Comparison of ENCODE assay signal across 16 cellular contexts in genomic region chr6:14804001-14804401, GRCh38.
DNase-seq lines count a peak whose midpoint lies in the region; ATAC-seq and TF ChIP-seq lines count a peak whose summit lies in the region.
"Had no signal": no experiment of that assay in that cellular context is flagged by ENCODE, and none has a peak within 500 bp of the region (broad histone marks: within the 10 kb centered on the region; RNA-seq: fewer than 3 reads in every experiment).

No MANE protein-coding gene starts in this region.

- H3K36me3 Mint-ChIP-seq in WTC11, result peaks cover 37% of the 10 kb centered on the region

- peaks cover 31% of the 10 kb centered on the region for H3K9me3 Mint-ChIP-seq in WTC11

- no peaks in the 10 kb centered on the region for H3K36me3 ChIP-seq in BE2C
- H3K36me3 ChIP-seq: pancreas, transverse colon had no signal

- H3K4me1 Mint-ChIP-seq in WTC11, result peaks cover 29% of the 10 kb centered on the region
- H3K4me1 Mint-ChIP-seq: activated CD4-positive, alpha-beta memory T cell treated with anti-CD3 and anti-CD28 coated beads, Interleukin-2, amount 10 ng/mL, durations not matched to agents 7 days and 5 days had no signal

- no peaks in the 10 kb centered on the region; the same call in 1 of the 2 replicates for H3K9me3 ChIP-seq in BE2C
- H3K9me3 ChIP-seq: pancreas, transverse colon had no signal

- CTCF ChIA-PET in WTC11 (lab: Charles Lee), result no interaction called here

- POLR2A ChIA-PET in WTC11 (lab: Charles Lee), result no interaction called here

- no peaks in the 10 kb centered on the region for H3K27me3 ChIP-seq in BE2C
- H3K27me3 ChIP-seq: pancreas, transverse colon had no signal

- ATAC-seq in WTC11 (no peak), GM21390 (IDR thresholded peaks at IDR 0.05; ENCODE audit: unreplicated experiment) (no peak)
- no peak for ATAC-seq in stimulated activated naive CD8-positive, alpha-beta T cell treated with anti-CD3 and anti-CD28 coated beads, Interleukin-15, Interleukin-2, amounts not matched to agents 100 U/mL and 50 U/mL, for 24 hours
- ATAC-seq: A549, Panc1 had no signal

- TF ChIP-seq CTCF in WTC11 (IDR thresholded peaks at IDR 0.05), result no peak
- TF ChIP-seq CTCF in foreskin fibroblast (IDR thresholded peaks at IDR 0.05; ENCODE audit: low read depth, low read length), result no peak
- no peak for TF ChIP-seq CTCF in BE2C (IDR thresholded peaks at IDR 0.05; ENCODE audit: low read depth, low read length)

- H3K27me3 Mint-ChIP-seq in WTC11 (ENCODE audit: low read depth), result peaks cover 19% of the 10 kb centered on the region
- H3K27me3 Mint-ChIP-seq: activated CD4-positive, alpha-beta memory T cell treated with anti-CD3 and anti-CD28 coated beads, Interleukin-2, amount 10 ng/mL, durations not matched to agents 7 days and 5 days had no signal

- peaks cover 14% of the 10 kb centered on the region for H3K4me1 ChIP-seq in BE2C
- H3K4me1 ChIP-seq: A549 had no signal

- DNase-seq in NCI-H524 (lab: John Stamatoyannopoulos, UW), result peak; percentile 37 to 64
- DNase-seq in NCI-H524 treated with DMSO at 0.1 percent for 48 hours (lab: John Stamatoyannopoulos, UW), result no peak
- DNase-seq in WTC11 (ENCODE audit: low spot score), result no peak
- peak; percentile 59 to 80 for DNase-seq in foreskin fibroblast
- peak; percentile 57 for DNase-seq in smooth muscle cell of the brain vasculature (ENCODE audit: low read depth, low spot score)
- no peak for DNase-seq in BE2C
- no peak for DNase-seq in stimulated activated naive CD8-positive, alpha-beta T cell treated with anti-CD3 and anti-CD28 coated beads, Interleukin-15, Interleukin-2, amounts not matched to agents 100 U/mL and 50 U/mL, for 24 hours
- DNase-seq: activated CD4-positive, alpha-beta memory T cell treated with anti-CD3 and anti-CD28 coated beads, Interleukin-2, amount 10 ng/mL, durations not matched to agents 7 days and 5 days; central memory CD4-positive, alpha-beta T cell; GOT3 had no signal

- H3K4me3 Mint-ChIP-seq in WTC11, result no peak overlapping the region
- H3K4me3 Mint-ChIP-seq: activated CD4-positive, alpha-beta memory T cell treated with anti-CD3 and anti-CD28 coated beads, Interleukin-2, amount 10 ng/mL, durations not matched to agents 7 days and 5 days; memory B cell had no signal

- H3K4me3 ChIP-seq in foreskin fibroblast (ENCODE audit: low read depth in 1 of 2, low read length in 2 of 2) (no peak overlapping the region), BE2C (ENCODE audit: low read depth, low read length) (no peak overlapping the region)
- H3K4me3 ChIP-seq: A549, pancreas, transverse colon had no signal

- no peak overlapping the region for H3K27ac Mint-ChIP-seq in WTC11
- H3K27ac Mint-ChIP-seq: activated CD4-positive, alpha-beta memory T cell treated with anti-CD3 and anti-CD28 coated beads, Interleukin-2, amount 10 ng/mL, durations not matched to agents 7 days and 5 days; memory B cell had no signal

TF ChIP-seq in WTC11, 78 proteins besides CTCF, POLR2A, EP300 and RAD21:
- TF ChIP-seq PRDM15 (CRISPR knock-in tag; IDR thresholded peaks at IDR 0.05), result peak; percentile 32; the same call in 1 of the 2 replicates
- TF ChIP-seq FOXP1 (CRISPR knock-in tag; IDR thresholded peaks at IDR 0.05; ENCODE audit: borderline replicate concordance), result no peak
- TF ChIP-seq TCF7 (CRISPR knock-in tag; IDR thresholded peaks at IDR 0.05; ENCODE audit: low read depth), result no peak
- no peak for TF ChIP-seq SMAD3 (CRISPR knock-in tag; IDR thresholded peaks at IDR 0.05; ENCODE audit: borderline replicate concordance)

Comparison
In these comparisons a context has a peak if more than half of its experiments do, and no peak if none do; other contexts are left out.
1. DNase-seq: peak in NCI-H524 (2 of 2), foreskin fibroblast (2 of 2) and smooth muscle cell of the brain vasculature (single experiment); none in NCI-H524 treated with DMSO at 0.1 percent for 48 hours (single experiment), WTC11 (single experiment), BE2C (single experiment) and stimulated activated naive CD8-positive, alpha-beta T cell treated with anti-CD3 and anti-CD28 coated beads, Interleukin-15, Interleukin-2, amounts not matched to agents 100 U/mL and 50 U/mL, for 24 hours (single experiment).